In the genomic region with DNA sequence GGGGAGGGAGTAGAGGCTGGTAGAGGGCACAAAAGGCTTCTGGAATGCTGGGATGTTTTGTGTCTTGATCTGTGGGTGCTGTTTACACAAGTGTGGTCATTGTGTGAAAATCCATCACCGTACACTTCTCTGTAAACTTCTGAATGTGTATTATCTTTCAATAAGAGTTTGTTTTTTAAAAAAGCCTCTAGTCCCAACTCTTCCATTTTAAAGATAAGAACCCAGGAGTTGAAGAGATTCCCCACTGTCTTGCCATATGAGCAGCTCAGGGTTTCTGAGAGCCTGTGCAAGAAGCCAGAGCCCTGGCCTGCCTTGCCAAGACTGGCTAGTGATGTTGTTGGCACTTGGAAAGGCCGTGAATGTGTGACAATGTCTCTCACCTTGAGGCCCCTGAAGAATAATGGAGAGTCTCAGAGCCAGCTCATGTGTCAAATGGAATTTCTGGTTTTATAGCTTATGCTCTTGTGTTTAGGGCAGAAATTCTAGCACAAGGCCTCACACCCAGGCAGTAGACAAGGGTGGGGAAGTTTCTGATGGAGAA, we compare ENCODE assay signal across 17 cellular contexts. TPM values are rescaled to one million over a fixed set of nuclear protein-coding genes. Genes with fewer than 3 reads are reported as not detected.
DNase-seq lines count a peak whose midpoint lies in the region; ATAC-seq and TF ChIP-seq lines count a peak whose summit lies in the region.
"Had no signal": no experiment of that assay in that cellular context is flagged by ENCODE, and none has a peak within 500 bp of the region (broad histone marks: within the 10 kb centered on the region; RNA-seq: fewer than 3 reads in every experiment).

No MANE protein-coding gene starts in this region.

- no peak overlapping the region for H2BK5ac ChIP-seq in H9 (ENCODE audit: insufficient read length, low read length)

- H3K9me3 ChIP-seq in H9 (ENCODE audit: control insufficient read depth, low read depth, low read length): no peaks in the 10 kb centered on the region
- H3K9me3 ChIP-seq: ascending aorta had no signal

- no peak overlapping the region for H3K9ac ChIP-seq in H9 (ENCODE audit: extremely low read depth, insufficient read length, low read length)

- H3K23ac ChIP-seq in H9 (ENCODE audit: insufficient read length, low read depth, low read length): no peak overlapping the region

- H3K9me3 Mint-ChIP-seq in H9 (no peaks in the 10 kb centered on the region; a peak in 1 of 5 replicates), mesothelial cell of epicardium (peaks cover 2% of the 10 kb centered on the region)
- no peaks in the 10 kb centered on the region for H3K9me3 Mint-ChIP-seq in activated T-helper 17 cell treated with anti-CD3 and anti-CD28 coated beads, Interleukin-2, amount 50 U/mL, for 72 hours
- H3K9me3 Mint-ChIP-seq: naive thymus-derived CD8-positive, alpha-beta T cell had no signal

- no peak overlapping the region for H3K4me2 ChIP-seq in H9 (ENCODE audit: insufficient read depth, insufficient read length, low read length)

- no peaks in the 10 kb centered on the region for H3K79me1 ChIP-seq in H9 (ENCODE audit: insufficient read depth, low read depth, low read length, poor library complexity, severe bottlenecking)

- no peaks in the 10 kb centered on the region for H3K27me3 Mint-ChIP-seq in H9 (ENCODE audit: low read depth)
- H3K27me3 Mint-ChIP-seq in activated T-helper 17 cell treated with anti-CD3 and anti-CD28 coated beads, Interleukin-2, amount 50 U/mL, for 72 hours: no peaks in the 10 kb centered on the region
- H3K27me3 Mint-ChIP-seq in mesothelial cell of epicardium (ENCODE audit: low read depth): no peaks in the 10 kb centered on the region
- H3K27me3 Mint-ChIP-seq: naive thymus-derived CD8-positive, alpha-beta T cell had no signal

- H2AK5ac ChIP-seq in H9 (ENCODE audit: insufficient read length, low read length): no peak overlapping the region

- H3K4me3 Mint-ChIP-seq in H9: no peak overlapping the region
- peak overlapping the region; percentile 67 for H3K4me3 Mint-ChIP-seq in activated T-helper 17 cell treated with anti-CD3 and anti-CD28 coated beads, Interleukin-2, amount 50 U/mL, for 72 hours
- H3K4me3 Mint-ChIP-seq in mesothelial cell of epicardium: no peak overlapping the region

- H3K18ac ChIP-seq in H9 (ENCODE audit: insufficient read length, low read depth, low read length): no peak overlapping the region

- H2BK15ac ChIP-seq in H9 (ENCODE audit: low read depth, low read length): no peak overlapping the region

- DNase-seq in H9 (no peak), mesothelial cell of epicardium (ENCODE audit: low spot score in 2 of 2, unreplicated experiment in 2 of 2) (no peak), COR-L47 (lab: John Stamatoyannopoulos, UW) (no peak), NCI-H1694 treated with DMSO at 0.1 percent for 48 hours (lab: John Stamatoyannopoulos, UW) (no peak)
- no peak for DNase-seq in stimulated activated CD4-positive, alpha-beta T cell treated with anti-CD3 and anti-CD28 coated beads, Interleukin-1b, Interleukin-23, amount 100 ng/mL, for 48 hours
- DNase-seq: activated CD4-positive, alpha-beta T cell treated with anti-CD3 and anti-CD28 coated beads for 4 hours; activated effector memory CD4-positive, alpha-beta T cell treated with Interleukin-2 at 50 U/mL for 16 hours; DMS53; left ventricle myocardium superior; naive thymus-derived CD8-positive, alpha-beta T cell; NCI-H2081 treated with DMSO at 0.1 percent for 48 hours; right cardiac atrium; stimulated activated CD4-positive, alpha-beta T cell treated with anti-CD3 and anti-CD28 coated beads, Interleukin-4, amount 100 ng/mL, for 24 hours had no signal

- H3K4me1 Mint-ChIP-seq in H9: peaks cover 0 to 6% of the 10 kb centered on the region in 2 experiments; a peak in 2 of 4 replicates
- peaks cover 35% of the 10 kb centered on the region for H3K4me1 Mint-ChIP-seq in activated T-helper 17 cell treated with anti-CD3 and anti-CD28 coated beads, Interleukin-2, amount 50 U/mL, for 72 hours
- peaks cover 17% of the 10 kb centered on the region for H3K4me1 Mint-ChIP-seq in mesothelial cell of epicardium

- H2AFZ ChIP-seq in ACC112 (ENCODE audit: low read length, unreplicated experiment) (no peak overlapping the region), H9 (ENCODE audit: low read length) (no peak overlapping the region)

- H3K36me3 ChIP-seq in ACC112 (ENCODE audit: insufficient read depth, low read length): 0 out of 2 replicates have a peak, but pooled peaks cover 3% of the 10 kb centered on the region
- H3K36me3 ChIP-seq: ascending aorta had no signal

- no peaks in the 10 kb centered on the region for H3K27me3 ChIP-seq in ACC112 (ENCODE audit: insufficient read depth, low read length)
- no peaks in the 10 kb centered on the region for H3K27me3 ChIP-seq in H9 (ENCODE audit: insufficient read depth, low read length)
- H3K27me3 ChIP-seq: ascending aorta had no signal

- no peak for ATAC-seq in activated T-helper 17 cell treated with anti-CD3 and anti-CD28 coated beads, Interleukin-2, amount 50 U/mL, for 72 hours (replicated peaks)
- no peak for ATAC-seq in GM21526 (IDR thresholded peaks at IDR 0.05; ENCODE audit: low FRiP score, unreplicated experiment)
- ATAC-seq: left ventricle myocardium superior; naive thymus-derived CD8-positive, alpha-beta T cell; right cardiac atrium had no signal

- no peak overlapping the region for H3K4ac ChIP-seq in H9 (ENCODE audit: low read depth, low read length)

- no peaks in the 10 kb centered on the region for H4K20me1 ChIP-seq in H9 (ENCODE audit: control insufficient read depth, insufficient read depth, insufficient read length)

- H3K4me1 ChIP-seq in ACC112 (ENCODE audit: control insufficient read depth, insufficient read depth, low read length, unreplicated experiment): peaks cover 29% of the 10 kb centered on the region
- no peaks in the 10 kb centered on the region; the same call in 1 of the 2 replicates for H3K4me1 ChIP-seq in H9 (ENCODE audit: insufficient read depth, low read length)
- H3K4me1 ChIP-seq: ascending aorta had no signal

- no CpG with 5 or more reads among the region's 2 CpGs for WGBS in H9 (ENCODE audit: extremely low coverage, insufficient read length, low lambda C conversion rate)

- H3K27ac Mint-ChIP-seq in H9: peak overlapping the region in 2 of 3 experiments; percentile 44 to 67; a peak in 3 of 7 replicates
- peak overlapping the region; percentile 93 for H3K27ac Mint-ChIP-seq in activated T-helper 17 cell treated with anti-CD3 and anti-CD28 coated beads, Interleukin-2, amount 50 U/mL, for 72 hours
- peak overlapping the region; percentile 30 for H3K27ac Mint-ChIP-seq in mesothelial cell of epicardium

- no peak overlapping the region for H3K56ac ChIP-seq in H9 (ENCODE audit: insufficient read length, low read depth, low read length)

- H2BK120ac ChIP-seq in H9 (ENCODE audit: low read depth, low read length, poor library complexity, severe bottlenecking): no peak overlapping the region

- H4K91ac ChIP-seq in H9 (ENCODE audit: insufficient read length, low read depth, low read length): no peak overlapping the region

- no peak overlapping the region for H2BK12ac ChIP-seq in H9 (ENCODE audit: insufficient read length, low read depth, low read length)

- peak overlapping the region; percentile 100 for H3K27ac ChIP-seq in ACC112 (ENCODE audit: low read depth, low read length)
- no peak overlapping the region for H3K27ac ChIP-seq in H9 (ENCODE audit: insufficient read length, low read depth, low read length)
- H3K27ac ChIP-seq: ascending aorta had no signal

- peaks cover 36% of the 10 kb centered on the region for H3K79me2 ChIP-seq in ACC112 (ENCODE audit: control insufficient read depth, insufficient read depth, low read length, unreplicated experiment)
- no peaks in the 10 kb centered on the region for H3K79me2 ChIP-seq in H9 (ENCODE audit: insufficient read depth, low read length)

- no peak overlapping the region for H2BK20ac ChIP-seq in H9 (ENCODE audit: low read depth, low read length, poor library complexity, severe bottlenecking)

- H4K5ac ChIP-seq in H9 (ENCODE audit: insufficient read length, low read depth, low read length): no peak overlapping the region

- no peak overlapping the region for H4K8ac ChIP-seq in H9 (replicated peaks; ENCODE audit: insufficient read length, low read depth, low read length)

- no peaks in the 10 kb centered on the region for H3K23me2 ChIP-seq in H9 (ENCODE audit: insufficient read length, low read depth, low read length, poor library complexity, severe bottlenecking)

- H3T11ph ChIP-seq in H9 (ENCODE audit: low read length): no peak overlapping the region

- no peak overlapping the region for H3K14ac ChIP-seq in H9 (ENCODE audit: insufficient read depth, low read length)

- no peak overlapping the region for H3K4me3 ChIP-seq in ACC112 (ENCODE audit: low read depth, low read length)
- H3K4me3 ChIP-seq: ascending aorta had no signal

- TF ChIP-seq CTCF in H9 (conservative IDR thresholded peaks at IDR 0.05): no peak
- no peak for TF ChIP-seq CTCF in mesothelial cell of epicardium (IDR thresholded peaks at IDR 0.05; ENCODE audit: unreplicated experiment)

- H3K36me3 Mint-ChIP-seq in H9 (ENCODE audit: insufficient read depth in 1 of 3, low read depth in 3 of 3): peaks cover 0 to 6% (median 3%) of the 10 kb centered on the region in 3 experiments; a peak in 3 of 7 replicates
- peaks cover 25% of the 10 kb centered on the region for H3K36me3 Mint-ChIP-seq in activated T-helper 17 cell treated with anti-CD3 and anti-CD28 coated beads, Interleukin-2, amount 50 U/mL, for 72 hours (ENCODE audit: low read depth)
- peaks cover 16% of the 10 kb centered on the region for H3K36me3 Mint-ChIP-seq in mesothelial cell of epicardium

RNA-seq across cellular contexts. Expression of gene NPAS1, which starts 57.5 kb away (rescaled TPM):
- total RNA-seq in H9 (2021): 17.8 and 20.0 TPM in 2 replicates
- total RNA-seq in activated T-helper 17 cell treated with anti-CD3 and anti-CD28 coated beads, Interleukin-2, amount 50 U/mL, for 72 hours: under 1 TPM; 0.42 to 0.73 TPM
- total RNA-seq in mesothelial cell of epicardium: 3.4 to 3.9 TPM (median 3.9 TPM) in 3 replicates
- total RNA-seq: ascending aorta had no signal

Comparison
In these comparisons a context has a peak if more than half of its experiments do, and no peak if none do; other contexts are left out.
1. H3K27ac Mint-ChIP-seq: peak in every context shown above with its lines; median percentile 93 in activated T-helper 17 cell treated with anti-CD3 and anti-CD28 coated beads, Interleukin-2, amount 50 U/mL, for 72 hours; 56 in H9; 30 in mesothelial cell of epicardium.